ENCODE assay signal across 38 cellular contexts in genomic region chr22:25196326-25196725, GRCh38. TPM values are rescaled to one million over a fixed set of nuclear protein-coding genes. Genes with fewer than 3 reads are reported as not detected.
"Had no signal": no experiment of that assay in that cellular context is flagged by ENCODE, and none has a peak within 500 bp of the region (broad histone marks: within the 10 kb centered on the region; RNA-seq: fewer than 3 reads in every experiment).

No MANE protein-coding gene starts in this region.

- H3K4me3 ChIP-seq: MG63 had no signal

- H3K4me2 ChIP-seq: KMS-11 had no signal

- H3K27ac ChIP-seq: KMS-11 had no signal

- H3K9ac ChIP-seq: KMS-11 had no signal

- H3K27me3 ChIP-seq: MG63 had no signal

- DNase-seq: Karpas-422, Kasumi-1, KG1, MG63, MM.1S, MV-4-11, NCI-H1048, NCI-H1092, NCI-H1092 treated with DMSO at 0.1 percent for 48 hours, NCI-H1105, NCI-H1105 treated with DMSO at 0.1 percent for 48 hours, NCI-H1417, NCI-H1417 treated with DMSO at 0.1 percent for 48 hours, NCI-H1436, NCI-H1436 treated with DMSO at 0.1 percent for 48 hours, NCI-H146, NCI-H1694, NCI-H1694 treated with DMSO at 0.1 percent for 48 hours, NCI-H187, NCI-H187 treated with DMSO at 0.1 percent for 48 hours, NCI-H1930, NCI-H2029, NCI-H2029 treated with DMSO at 0.1 percent for 48 hours, NCI-H2081, NCI-H2081 treated with DMSO at 0.1 percent for 48 hours, NCI-H2107, NCI-H2171, NCI-H2171 treated with DMSO at 0.1 percent for 48 hours, NCI-H2227 treated with DMSO at 0.1 percent for 48 hours, NCI-H226, NCI-H345, NCI-H446, NCI-H446 treated with DMSO at 0.1 percent for 48 hours, NCI-H510A treated with DMSO at 0.1 percent for 48 hours had no signal

- H3K9me3 ChIP-seq: MG63 had no signal

RNA-seq across cellular contexts. Expression of gene CRYBB3, which starts 3.3 kb away (rescaled TPM):
- total RNA-seq: LHCN-M2, M059J, NCI-H460 had no signal

RNA-seq across cellular contexts. Expression of gene CRYBB2, which starts 23.1 kb away (rescaled TPM):
- total RNA-seq: LHCN-M2, NCI-H460 had no signal
